9 cellular contexts compared by ENCODE assay signal in genomic region chr16:88920618-88921602, GRCh38. TPM values are rescaled to one million over a fixed set of nuclear protein-coding genes. Genes with fewer than 3 reads are reported as not detected.
A peak's percentile ranks its signal among the peaks of the same experiment; 100 is the strongest.
DNase-seq lines count a peak whose midpoint lies in the region; ATAC-seq and TF ChIP-seq lines count a peak whose summit lies in the region.
"Had no signal": no experiment of that assay in that cellular context is flagged by ENCODE, and none has a peak within 500 bp of the region (broad histone marks: within the 10 kb centered on the region; RNA-seq: fewer than 3 reads in every experiment).

No MANE protein-coding gene starts in this region.

- TF ChIP-seq CTCF in glutamatergic neuron (IDR thresholded peaks at IDR 0.05; ENCODE audit: partially characterized antibody, unreplicated experiment), result no peak

- peaks cover 5% of the 10 kb centered on the region for H3K27me3 Mint-ChIP-seq in T-helper 17 cell
- peaks cover 9% of the 10 kb centered on the region for H3K27me3 Mint-ChIP-seq in glutamatergic neuron (ENCODE audit: unreplicated experiment)

- DNase-seq in NCI-H2081 (lab: John Stamatoyannopoulos, UW), result peak; percentile 13 to 73
- no peak for DNase-seq in NCI-H2081 treated with DMSO at 0.1 percent for 48 hours (lab: John Stamatoyannopoulos, UW)
- no peak for DNase-seq in T-helper 17 cell
- DNase-seq in glutamatergic neuron, result peak; percentile 48
- peak; percentile 10 for DNase-seq in stromal cell of bone marrow (ENCODE audit: low read depth)
- no peak for DNase-seq in SKM-1 (lab: John Stamatoyannopoulos, UW; ENCODE audit: unreplicated experiment)
- DNase-seq in cerebellar cortex (ENCODE audit: low spot score), result no peak
- no peak for DNase-seq in G401 (ENCODE audit: low spot score)

- peaks cover 14% of the 10 kb centered on the region for H3K9me3 Mint-ChIP-seq in glutamatergic neuron (ENCODE audit: unreplicated experiment)

- H3K4me3 Mint-ChIP-seq in T-helper 17 cell (no peak overlapping the region), glutamatergic neuron (ENCODE audit: unreplicated experiment) (no peak overlapping the region)

- ATAC-seq in T-helper 17 cell, result peak; percentile 64

- H3K4me1 Mint-ChIP-seq in T-helper 17 cell (peaks cover 2% of the 10 kb centered on the region), glutamatergic neuron (ENCODE audit: low read depth, unreplicated experiment) (peaks cover 38% of the 10 kb centered on the region)

- no peak overlapping the region for H3K27ac Mint-ChIP-seq in T-helper 17 cell
- H3K27ac Mint-ChIP-seq in glutamatergic neuron (ENCODE audit: unreplicated experiment), result peak overlapping the region; percentile 70

- H3K36me3 Mint-ChIP-seq in T-helper 17 cell (ENCODE audit: low read depth) (no peaks in the 10 kb centered on the region), glutamatergic neuron (ENCODE audit: unreplicated experiment) (no peaks in the 10 kb centered on the region)

- no peaks in the 10 kb centered on the region for H3K9me3 ChIP-seq in T-helper 17 cell (ENCODE audit: control insufficient read depth, low read length, poor library complexity, severe bottlenecking)

- in situ Hi-C loops in G401 (cut with HindIII; ENCODE audit: low sequenced_read_pairs), result no loop called here

RNA-seq across cellular contexts. Expression of gene PABPN1L, which starts 54.5 kb away (rescaled TPM):
- not detected for total RNA-seq in T-helper 17 cell
- 3.9 TPM for total RNA-seq in glutamatergic neuron (ENCODE audit: unreplicated experiment)
- not detected in 2 replicates for total RNA-seq in G401 (2014; rRNA removed; shearing (Covaris generic))
- total RNA-seq: SK-MEL-5 had no signal

RNA-seq across cellular contexts. Expression of gene CBFA2T3, which starts 56.1 kb away (rescaled TPM):
- total RNA-seq in T-helper 17 cell (1 to 10 TPM; 3.2 to 4.4 TPM), glutamatergic neuron (ENCODE audit: unreplicated experiment) (126 TPM)
- total RNA-seq in G401 (2014; rRNA removed; shearing (Covaris generic)), result 0.12 and 0.64 TPM in 2 replicates
- total RNA-seq: SK-MEL-5 had no signal

Comparison
In these comparisons a context has a peak if more than half of its experiments do, and no peak if none do; other contexts are left out.
1. DNase-seq: peak in NCI-H2081 (2 of 2), glutamatergic neuron (single experiment) and stromal cell of bone marrow (single experiment); none in NCI-H2081 treated with DMSO at 0.1 percent for 48 hours (single experiment), T-helper 17 cell (0 of 3), SKM-1 (single experiment), cerebellar cortex (single experiment) and G401 (single experiment).
2. RNA of gene CBFA2T3, which starts 56.1 kb away (total RNA-seq): 126 TPM in glutamatergic neuron (single experiment); 3.2 to 4.4 TPM in T-helper 17 cell and 0.12 to 0.64 TPM in G401; every median in the first group is over 10 times any median in the second.